20 cellular contexts compared by ENCODE assay signal in genomic region chr2:232422051-232422450, GRCh38. TPM values are rescaled to one million over a fixed set of nuclear protein-coding genes. Genes with fewer than 3 reads are reported as not detected.
DNase-seq lines count a peak whose midpoint lies in the region; ATAC-seq and TF ChIP-seq lines count a peak whose summit lies in the region.
"Had no signal": no experiment of that assay in that cellular context is flagged by ENCODE, and none has a peak within 500 bp of the region (broad histone marks: within the 10 kb centered on the region; RNA-seq: fewer than 3 reads in every experiment).

No MANE protein-coding gene starts in this region.

- peaks cover 1% of the 10 kb centered on the region for H3K4me1 Mint-ChIP-seq in T-helper 1 cell treated with Interleukin-12 subunit alpha and Interleukin-12 subunit beta and Interleukin-4 antibody, amounts not matched to agents 30 μg/mL and 1 μg/mL, for 36 hours (ENCODE audit: low read depth)
- peaks cover 17% of the 10 kb centered on the region for H3K4me1 Mint-ChIP-seq in osteocyte (ENCODE audit: unreplicated experiment)

- H3K9ac ChIP-seq in iPS-15b (ENCODE audit: low read depth, low read length): peak overlapping the region; percentile 49
- H3K9ac ChIP-seq: BLaER1 treated with 17β-estradiol and CSF1 and Interleukin-3, amounts not matched to agents 10 nM and 100 nM had no signal

- no peak overlapping the region for H3K27ac Mint-ChIP-seq in T-helper 1 cell treated with Interleukin-12 subunit alpha and Interleukin-12 subunit beta and Interleukin-4 antibody, amounts not matched to agents 30 μg/mL and 1 μg/mL, for 36 hours
- H3K27ac Mint-ChIP-seq in osteocyte (ENCODE audit: unreplicated experiment): no peak overlapping the region

- H3K36me3 ChIP-seq in H7 (replicated peaks; ENCODE audit: control insufficient read depth, insufficient read depth, low read length): peaks cover 4% of the 10 kb centered on the region; the same call in 1 of the 2 replicates
- H3K36me3 ChIP-seq in iPS-15b (ENCODE audit: control insufficient read depth, insufficient read depth, low read length): peaks cover 33% of the 10 kb centered on the region
- H3K36me3 ChIP-seq: BLaER1 treated with 17β-estradiol and CSF1 and Interleukin-3, amounts not matched to agents 10 nM and 100 nM; sigmoid colon; thoracic aorta had no signal

- ATAC-seq in HG02970 (IDR thresholded peaks at IDR 0.05; ENCODE audit: low FRiP score, unreplicated experiment) (no peak), left lobe of liver (no peak)

- H3K4me3 ChIP-seq in H7 (ENCODE audit: insufficient read depth, low read depth, low read length): no peak overlapping the region
- peak overlapping the region; percentile 72 for H3K4me3 ChIP-seq in iPS-15b (ENCODE audit: low read depth, low read length)
- H3K4me3 ChIP-seq: sigmoid colon, thoracic aorta had no signal

- H3K36me3 Mint-ChIP-seq in T-helper 1 cell treated with Interleukin-12 subunit alpha and Interleukin-12 subunit beta and Interleukin-4 antibody, amounts not matched to agents 30 μg/mL and 1 μg/mL, for 36 hours (ENCODE audit: low read depth): peaks cover 2% of the 10 kb centered on the region
- H3K36me3 Mint-ChIP-seq in osteocyte (ENCODE audit: unreplicated experiment): peaks cover 3% of the 10 kb centered on the region

- peaks cover 35% of the 10 kb centered on the region for H3K4me1 ChIP-seq in iPS-15b (ENCODE audit: control insufficient read depth, insufficient read depth, low read length)

- peaks cover 72% of the 10 kb centered on the region for H3K27me3 Mint-ChIP-seq in T-helper 1 cell treated with Interleukin-12 subunit alpha and Interleukin-12 subunit beta and Interleukin-4 antibody, amounts not matched to agents 30 μg/mL and 1 μg/mL, for 36 hours (ENCODE audit: low read depth)
- peaks cover 60% of the 10 kb centered on the region for H3K27me3 Mint-ChIP-seq in osteocyte (ENCODE audit: unreplicated experiment)

- peaks cover 49% of the 10 kb centered on the region for H3K27me3 ChIP-seq in H7 (ENCODE audit: control insufficient read depth, insufficient read depth, low read length)
- peaks cover 11% of the 10 kb centered on the region for H3K27me3 ChIP-seq in iPS-15b (ENCODE audit: control insufficient read depth, insufficient read depth, low read length)

- no peaks in the 10 kb centered on the region for H3K9me3 ChIP-seq in iPS-15b (ENCODE audit: control insufficient read depth, insufficient read depth, low read length)
- H3K9me3 ChIP-seq: sigmoid colon, thoracic aorta had no signal

- H3K4me3 Mint-ChIP-seq in T-helper 1 cell treated with Interleukin-12 subunit alpha and Interleukin-12 subunit beta and Interleukin-4 antibody, amounts not matched to agents 30 μg/mL and 1 μg/mL, for 36 hours: peak overlapping the region; percentile 1
- H3K4me3 Mint-ChIP-seq in osteocyte (ENCODE audit: unreplicated experiment): peak overlapping the region; percentile 30

- DNase-seq in T-helper 1 cell (no peak), H7 (peak; percentile 32), osteocyte (ENCODE audit: extremely low spot score, unreplicated experiment) (no peak), left lobe of liver (ENCODE audit: low spot score) (no peak), SHP77 treated with DMSO at 0.1 percent for 48 hours (lab: John Stamatoyannopoulos, UW) (no peak)
- DNase-seq: activated CD4-positive, alpha-beta T cell treated with anti-CD3 and anti-CD28 coated beads, Interleukin-2, amount 50 U/mL, for 48 hours; activated T-cell treated with anti-CD3 and anti-CD28 coated beads, Interleukin-2, amount 50 U/mL, for 1 hour; aorta; foreskin melanocyte; mammary epithelial cell; NCI-H187; NCI-H510A treated with DMSO at 0.1 percent for 48 hours had no signal

- H3K9me3 Mint-ChIP-seq in T-helper 1 cell treated with Interleukin-12 subunit alpha and Interleukin-12 subunit beta and Interleukin-4 antibody, amounts not matched to agents 30 μg/mL and 1 μg/mL, for 36 hours: peaks cover 5% of the 10 kb centered on the region
- peaks cover 5% of the 10 kb centered on the region for H3K9me3 Mint-ChIP-seq in osteocyte (ENCODE audit: unreplicated experiment)

- no peak for TF ChIP-seq CTCF in osteocyte (IDR thresholded peaks at IDR 0.05)

RNA-seq across cellular contexts. Expression of gene ALPG, which starts 15.4 kb away (rescaled TPM):
- 0.21 and 0.89 TPM in 2 replicates for total RNA-seq in H7 (2014; rRNA removed; shearing (Covaris generic))
- total RNA-seq in osteocyte (not detected in 2 replicates), left lobe of liver (not detected)
- total RNA-seq: aorta, mammary epithelial cell, MCF 10A, OCI-LY7, sigmoid colon, thoracic aorta had no signal

RNA-seq across cellular contexts. Expression of gene ALPI, which starts 33.9 kb away (rescaled TPM):
- total RNA-seq in H7 (2014; rRNA removed; shearing (Covaris generic)): 0.10 TPM in 1 of 2 replicates, not detected in the other
- total RNA-seq in osteocyte (not detected in 2 replicates), left lobe of liver (not detected)
- total RNA-seq: aorta, mammary epithelial cell, MCF 10A, OCI-LY7, sigmoid colon, thoracic aorta had no signal

RNA-seq across cellular contexts. Expression of gene ALPP, which starts 43.5 kb away (rescaled TPM):
- total RNA-seq in H7 (2014; rRNA removed; shearing (Covaris generic)): 0.15 and 0.69 TPM in 2 replicates
- total RNA-seq in osteocyte: not detected in 2 replicates
- total RNA-seq in left lobe of liver: 0.20 TPM
- total RNA-seq: aorta, mammary epithelial cell, OCI-LY7, sigmoid colon, thoracic aorta had no signal
